Comparison of ENCODE assay signal across 24 cellular contexts in the genomic region with DNA sequence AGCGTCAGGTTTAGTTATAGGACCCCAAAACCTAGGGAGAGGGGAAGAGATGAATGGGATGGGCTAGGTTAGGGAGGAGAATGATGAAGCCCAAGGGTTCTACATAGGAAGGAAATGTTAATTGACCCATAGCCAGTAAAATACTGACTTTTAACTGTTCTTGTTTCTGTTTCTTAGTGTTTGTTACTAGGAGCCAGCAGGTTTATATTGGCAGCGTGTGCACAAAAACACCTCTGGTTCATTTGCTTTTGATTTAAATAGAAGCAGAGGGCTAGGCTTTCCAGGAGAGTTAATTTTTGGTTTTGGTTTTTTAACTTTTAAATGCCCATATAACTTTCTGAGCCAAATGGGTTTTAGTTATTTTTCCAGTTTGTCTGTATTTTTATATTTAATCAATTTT.
"Had no signal": no experiment of that assay in that cellular context is flagged by ENCODE, and none has a peak within 500 bp of the region (broad histone marks: within the 10 kb centered on the region; RNA-seq: fewer than 3 reads in every experiment).

No MANE protein-coding gene starts in this region.

- H3K27ac ChIP-seq: brain microvascular endothelial cell, colonic mucosa, heart right ventricle, neural progenitor cell, spleen, thyroid gland had no signal

- H3K9ac ChIP-seq: neural progenitor cell had no signal

- H2AFZ ChIP-seq: neural progenitor cell had no signal

- H3K9me3 Mint-ChIP-seq: activated CD4-positive, alpha-beta T cell treated with anti-CD3 and anti-CD28 coated beads, Interleukin-2, amount 10 ng/mL, durations not matched to agents 7 days and 5 days; activated T-helper 1 cell treated with anti-CD3 and anti-CD28 coated beads, Interleukin-12 subunit alpha, Interleukin-12 subunit beta, Interleukin-2, Interleukin-4 antibody, amounts not matched to agents 30 ng/mL and 10 ng/mL and 1 ng/mL, durations not matched to agents 14 hours and 24 hours and 36 hours; central memory CD8-positive, alpha-beta T cell; naive thymus-derived CD8-positive, alpha-beta T cell; neural progenitor cell had no signal

- H3K9me3 ChIP-seq: colonic mucosa, heart right ventricle, spleen, thyroid gland had no signal

- H3K27me3 Mint-ChIP-seq: activated CD4-positive, alpha-beta T cell treated with anti-CD3 and anti-CD28 coated beads, Interleukin-2, amount 10 ng/mL, durations not matched to agents 7 days and 5 days; central memory CD8-positive, alpha-beta T cell; naive thymus-derived CD8-positive, alpha-beta T cell; T-helper 17 cell had no signal

- H3K4me3 Mint-ChIP-seq: activated CD4-positive, alpha-beta T cell treated with anti-CD3 and anti-CD28 coated beads, Interleukin-2, amount 10 ng/mL, durations not matched to agents 7 days and 5 days; activated CD8-positive, alpha-beta T cell treated with anti-CD3 and anti-CD28 coated beads, Interleukin-2, amount 10 ng/mL, durations not matched to agents 7 days and 5 days; activated T-helper 1 cell treated with anti-CD3 and anti-CD28 coated beads, Interleukin-12 subunit alpha, Interleukin-12 subunit beta, Interleukin-2, Interleukin-4 antibody, amounts not matched to agents 30 ng/mL and 10 ng/mL and 1 ng/mL, durations not matched to agents 14 hours and 24 hours and 36 hours; naive thymus-derived CD8-positive, alpha-beta T cell; neural progenitor cell; T-helper 17 cell had no signal

- ATAC-seq: activated CD8-positive, alpha-beta T cell treated with anti-CD3 and anti-CD28 coated beads, Interleukin-2, amount 10 ng/mL, durations not matched to agents 7 days and 5 days; naive thymus-derived CD8-positive, alpha-beta T cell; T-helper 17 cell had no signal

- DNase-seq: activated CD4-positive, alpha-beta T cell treated with anti-CD3 and anti-CD28 coated beads, Interleukin-2, amount 10 ng/mL, durations not matched to agents 7 days and 5 days; activated CD8-positive, alpha-beta T cell treated with anti-CD3 and anti-CD28 coated beads, Interleukin-2, amount 10 ng/mL, durations not matched to agents 7 days and 5 days; activated gamma-delta T cell; activated naive CD4-positive, alpha-beta T cell treated with anti-CD3 and anti-CD28 coated beads, Interleukin-2, amount 50 U/mL, for 16 hours; anterior cingulate cortex; brain microvascular endothelial cell; colonic mucosa; foreskin fibroblast; heart right ventricle; kidney; naive thymus-derived CD8-positive, alpha-beta T cell; retina; spleen; stimulated activated CD4-positive, alpha-beta T cell treated with anti-CD3 and anti-CD28 coated beads, Interleukin-4, amount 100 ng/mL, for 1 hour; stimulated activated naive CD4-positive, alpha-beta T cell treated with Interleukin-2 at 50 U/mL for 16 hours; substantia nigra; SW 1271; T-helper 17 cell; thyroid gland had no signal

- H3K4me1 ChIP-seq: colonic mucosa had no signal

- H3K27me3 ChIP-seq: brain microvascular endothelial cell, colonic mucosa, heart right ventricle, neural progenitor cell, spleen, thyroid gland had no signal

- FAIRE-seq: endometrium had no signal

- H3K27ac Mint-ChIP-seq: activated CD4-positive, alpha-beta T cell treated with anti-CD3 and anti-CD28 coated beads, Interleukin-2, amount 10 ng/mL, durations not matched to agents 7 days and 5 days; activated CD8-positive, alpha-beta T cell treated with anti-CD3 and anti-CD28 coated beads, Interleukin-2, amount 10 ng/mL, durations not matched to agents 7 days and 5 days; activated T-helper 1 cell treated with anti-CD3 and anti-CD28 coated beads, Interleukin-12 subunit alpha, Interleukin-12 subunit beta, Interleukin-2, Interleukin-4 antibody, amounts not matched to agents 30 ng/mL and 10 ng/mL and 1 ng/mL, durations not matched to agents 14 hours and 24 hours and 36 hours; neural progenitor cell; T-helper 17 cell had no signal

- H3K4me3 ChIP-seq: colonic mucosa, heart right ventricle, lung, neural progenitor cell, spleen, thyroid gland had no signal

- H3K4me2 ChIP-seq: neural progenitor cell had no signal
